1 cellular context compared by ENCODE assay signal in genomic region chr17:77287432-77288068, GRCh38.
TF ChIP-seq lines count a peak whose summit lies in the region.

No MANE protein-coding gene starts in this region.

TF ChIP-seq in HepG2, 621 proteins besides CTCF, POLR2A, EP300 and RAD21 (continued from another document and continues in another):
- TF ChIP-seq CSRNP1 (CRISPR knock-in tag; IDR thresholded peaks at IDR 0.05) (no peak), PCBP2 (optimal IDR thresholded peaks at IDR 0.05; ENCODE audit: low read depth, low read length, poor library complexity, severe bottlenecking) (no peak), ATM (IDR thresholded peaks at IDR 0.05; ENCODE audit: borderline replicate concordance) (no peak), ZNF160 (CRISPR knock-in tag; IDR thresholded peaks at IDR 0.05) (peak; percentile 42; the same call in 1 of the 2 replicates), CBX1 (IDR thresholded peaks at IDR 0.05; ENCODE audit: low read depth) (no peak), ZBTB25 (CRISPR knock-in tag; IDR thresholded peaks at IDR 0.05) (0 out of 2 replicates have a peak, but pooled peaks have one; percentile 9), ZNF180 (CRISPR knock-in tag; IDR thresholded peaks at IDR 0.05; ENCODE audit: borderline replicate concordance, low read depth) (no peak), DNMT1 (CRISPR knock-in tag; IDR thresholded peaks at IDR 0.05) (no peak), HOXA3 (CRISPR knock-in tag; IDR thresholded peaks at IDR 0.05) (peak; percentile 81), CENPT (CRISPR knock-in tag; IDR thresholded peaks at IDR 0.05; ENCODE audit: low read depth) (no peak), SNRNP70 (IDR thresholded peaks at IDR 0.05; ENCODE audit: low read depth, low read length) (no peak), FOXM1 (CRISPR knock-in tag; IDR thresholded peaks at IDR 0.05) (no peak), JUNB (CRISPR knock-in tag; IDR thresholded peaks at IDR 0.05; ENCODE audit: borderline replicate concordance) (no peak), ETV5 (CRISPR knock-in tag; IDR thresholded peaks at IDR 0.05; ENCODE audit: borderline replicate concordance) (peak; percentile 64; the same call in 1 of the 2 replicates), HBP1 (CRISPR knock-in tag; IDR thresholded peaks at IDR 0.05; ENCODE audit: low read depth) (no peak), MIER3 (CRISPR knock-in tag; IDR thresholded peaks at IDR 0.05; ENCODE audit: borderline replicate concordance) (0 out of 2 replicates have a peak, but pooled peaks have one; percentile 20), PHF21A (CRISPR knock-in tag; IDR thresholded peaks at IDR 0.05) (no peak), HHEX (CRISPR knock-in tag; IDR thresholded peaks at IDR 0.05) (no peak), CEBPB (IDR thresholded peaks at IDR 0.05; ENCODE audit: borderline replicate concordance, low read depth, low read length) (no peak), ZBTB39 (CRISPR knock-in tag; IDR thresholded peaks at IDR 0.05) (no peak), CHD2 (IDR thresholded peaks at IDR 0.05; ENCODE audit: low read depth, low read length) (no peak), RBFOX2 (IDR thresholded peaks at IDR 0.05; ENCODE audit: low read depth, low read length) (peak; percentile 46), ZFP82 (CRISPR knock-in tag; IDR thresholded peaks at IDR 0.05; ENCODE audit: borderline replicate concordance) (no peak), ZNF747 (CRISPR knock-in tag; IDR thresholded peaks at IDR 0.05; ENCODE audit: borderline replicate concordance) (no peak), SMAD1 (CRISPR knock-in tag; IDR thresholded peaks at IDR 0.05; ENCODE audit: borderline replicate concordance, low read depth) (no peak), ONECUT2 (CRISPR knock-in tag; IDR thresholded peaks at IDR 0.05) (no peak), ZNF552 (CRISPR knock-in tag; IDR thresholded peaks at IDR 0.05; ENCODE audit: borderline replicate concordance) (no peak), CC2D1A (CRISPR knock-in tag; IDR thresholded peaks at IDR 0.05) (no peak), HNRNPUL1 (IDR thresholded peaks at IDR 0.05; ENCODE audit: low read depth, low read length) (no peak), ATF4 (CRISPR knock-in tag; IDR thresholded peaks at IDR 0.05) (no peak), U2AF1 (optimal IDR thresholded peaks at IDR 0.05; ENCODE audit: low read depth, low read length) (no peak), ZFX (CRISPR knock-in tag; IDR thresholded peaks at IDR 0.05; ENCODE audit: low read depth) (no peak; the same call in 1 of the 2 replicates), ZNF431 (CRISPR knock-in tag; IDR thresholded peaks at IDR 0.05; ENCODE audit: borderline replicate concordance, low read depth) (no peak), ESRRA (CRISPR knock-in tag; IDR thresholded peaks at IDR 0.05; ENCODE audit: low read depth) (no peak), ZNF235 (CRISPR knock-in tag; IDR thresholded peaks at IDR 0.05; ENCODE audit: borderline replicate concordance) (0 out of 2 replicates have a peak, but pooled peaks have one; percentile 17), ATRX (CRISPR knock-in tag; IDR thresholded peaks at IDR 0.05; ENCODE audit: borderline replicate concordance) (no peak), ZNF253 (CRISPR knock-in tag; IDR thresholded peaks at IDR 0.05; ENCODE audit: borderline replicate concordance) (peak; percentile 25; the same call in 1 of the 2 replicates), STAG1 (CRISPR knock-in tag; IDR thresholded peaks at IDR 0.05) (no peak), ZNF101 (CRISPR knock-in tag; IDR thresholded peaks at IDR 0.05; ENCODE audit: borderline replicate concordance, low read depth) (no peak), JUN (CRISPR knock-in tag; IDR thresholded peaks at IDR 0.05) (no peak), FOSL2 (CRISPR knock-in tag; IDR thresholded peaks at IDR 0.05) (peak; percentile 60; the same call in 1 of the 2 replicates), SAP130 (CRISPR knock-in tag; IDR thresholded peaks at IDR 0.05; ENCODE audit: low read depth) (peak; percentile 72), ZNF75D (CRISPR knock-in tag; IDR thresholded peaks at IDR 0.05; ENCODE audit: borderline replicate concordance) (no peak), GZF1 (CRISPR knock-in tag; IDR thresholded peaks at IDR 0.05) (no peak), ARID2 (CRISPR knock-in tag; IDR thresholded peaks at IDR 0.05; ENCODE audit: borderline replicate concordance) (no peak), ETS1 (CRISPR knock-in tag; IDR thresholded peaks at IDR 0.05) (no peak), SIX1 (CRISPR knock-in tag; IDR thresholded peaks at IDR 0.05; ENCODE audit: borderline replicate concordance) (peak; percentile 87; the same call in 1 of the 2 replicates), ZNF7 (CRISPR knock-in tag; IDR thresholded peaks at IDR 0.05) (no peak), MTERF4 (CRISPR knock-in tag; IDR thresholded peaks at IDR 0.05) (no peak), SRSF1 (optimal IDR thresholded peaks at IDR 0.05; ENCODE audit: low read depth, low read length) (no peak), ZNF335 (CRISPR knock-in tag; IDR thresholded peaks at IDR 0.05) (no peak), ZNF598 (CRISPR knock-in tag; IDR thresholded peaks at IDR 0.05; ENCODE audit: borderline replicate concordance) (peak; percentile 65; the same call in 1 of the 2 replicates)
- TF ChIP-seq, protein P1, sequence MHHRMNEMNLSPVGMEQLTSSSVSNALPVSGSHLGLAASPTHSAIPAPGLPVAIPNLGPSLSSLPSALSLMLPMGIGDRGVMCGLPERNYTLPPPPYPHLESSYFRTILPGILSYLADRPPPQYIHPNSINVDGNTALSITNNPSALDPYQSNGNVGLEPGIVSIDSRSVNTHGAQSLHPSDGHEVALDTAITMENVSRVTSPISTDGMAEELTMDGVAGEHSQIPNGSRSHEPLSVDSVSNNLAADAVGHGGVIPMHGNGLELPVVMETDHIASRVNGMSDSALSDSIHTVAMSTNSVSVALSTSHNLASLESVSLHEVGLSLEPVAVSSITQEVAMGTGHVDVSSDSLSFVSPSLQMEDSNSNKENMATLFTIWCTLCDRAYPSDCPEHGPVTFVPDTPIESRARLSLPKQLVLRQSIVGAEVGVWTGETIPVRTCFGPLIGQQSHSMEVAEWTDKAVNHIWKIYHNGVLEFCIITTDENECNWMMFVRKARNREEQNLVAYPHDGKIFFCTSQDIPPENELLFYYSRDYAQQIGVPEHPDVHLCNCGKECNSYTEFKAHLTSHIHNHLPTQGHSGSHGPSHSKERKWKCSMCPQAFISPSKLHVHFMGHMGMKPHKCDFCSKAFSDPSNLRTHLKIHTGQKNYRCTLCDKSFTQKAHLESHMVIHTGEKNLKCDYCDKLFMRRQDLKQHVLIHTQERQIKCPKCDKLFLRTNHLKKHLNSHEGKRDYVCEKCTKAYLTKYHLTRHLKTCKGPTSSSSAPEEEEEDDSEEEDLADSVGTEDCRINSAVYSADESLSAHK (CRISPR knock-in tag; IDR thresholded peaks at IDR 0.05; ENCODE audit: borderline replicate concordance), result no peak
- TF ChIP-seq, protein P2, sequence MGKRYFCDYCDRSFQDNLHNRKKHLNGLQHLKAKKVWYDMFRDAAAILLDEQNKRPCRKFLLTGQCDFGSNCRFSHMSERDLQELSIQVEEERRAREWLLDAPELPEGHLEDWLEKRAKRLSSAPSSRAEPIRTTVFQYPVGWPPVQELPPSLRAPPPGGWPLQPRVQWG (CRISPR knock-in tag; IDR thresholded peaks at IDR 0.05; ENCODE audit: borderline replicate concordance, low read depth), result no peak
- TF ChIP-seq, protein P3, sequence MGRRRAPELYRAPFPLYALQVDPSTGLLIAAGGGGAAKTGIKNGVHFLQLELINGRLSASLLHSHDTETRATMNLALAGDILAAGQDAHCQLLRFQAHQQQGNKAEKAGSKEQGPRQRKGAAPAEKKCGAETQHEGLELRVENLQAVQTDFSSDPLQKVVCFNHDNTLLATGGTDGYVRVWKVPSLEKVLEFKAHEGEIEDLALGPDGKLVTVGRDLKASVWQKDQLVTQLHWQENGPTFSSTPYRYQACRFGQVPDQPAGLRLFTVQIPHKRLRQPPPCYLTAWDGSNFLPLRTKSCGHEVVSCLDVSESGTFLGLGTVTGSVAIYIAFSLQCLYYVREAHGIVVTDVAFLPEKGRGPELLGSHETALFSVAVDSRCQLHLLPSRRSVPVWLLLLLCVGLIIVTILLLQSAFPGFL (CRISPR knock-in tag; IDR thresholded peaks at IDR 0.05), result no peak
- TF ChIP-seq, protein P4, sequence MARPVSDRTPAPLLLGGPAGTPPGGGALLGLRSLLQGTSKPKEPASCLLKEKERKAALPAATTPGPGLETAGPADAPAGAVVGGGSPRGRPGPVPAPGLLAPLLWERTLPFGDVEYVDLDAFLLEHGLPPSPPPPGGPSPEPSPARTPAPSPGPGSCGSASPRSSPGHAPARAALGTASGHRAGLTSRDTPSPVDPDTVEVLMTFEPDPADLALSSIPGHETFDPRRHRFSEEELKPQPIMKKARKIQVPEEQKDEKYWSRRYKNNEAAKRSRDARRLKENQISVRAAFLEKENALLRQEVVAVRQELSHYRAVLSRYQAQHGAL (CRISPR knock-in tag; IDR thresholded peaks at IDR 0.05; ENCODE audit: not compliant biosample characterization), result no peak
- TF ChIP-seq, protein P5, sequence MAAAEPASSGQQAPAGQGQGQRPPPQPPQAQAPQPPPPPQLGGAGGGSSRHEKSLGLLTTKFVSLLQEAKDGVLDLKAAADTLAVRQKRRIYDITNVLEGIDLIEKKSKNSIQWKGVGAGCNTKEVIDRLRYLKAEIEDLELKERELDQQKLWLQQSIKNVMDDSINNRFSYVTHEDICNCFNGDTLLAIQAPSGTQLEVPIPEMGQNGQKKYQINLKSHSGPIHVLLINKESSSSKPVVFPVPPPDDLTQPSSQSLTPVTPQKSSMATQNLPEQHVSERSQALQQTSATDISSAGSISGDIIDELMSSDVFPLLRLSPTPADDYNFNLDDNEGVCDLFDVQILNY (CRISPR knock-in tag; conservative IDR thresholded peaks at IDR 0.05), result no peak
